In the genomic region with DNA sequence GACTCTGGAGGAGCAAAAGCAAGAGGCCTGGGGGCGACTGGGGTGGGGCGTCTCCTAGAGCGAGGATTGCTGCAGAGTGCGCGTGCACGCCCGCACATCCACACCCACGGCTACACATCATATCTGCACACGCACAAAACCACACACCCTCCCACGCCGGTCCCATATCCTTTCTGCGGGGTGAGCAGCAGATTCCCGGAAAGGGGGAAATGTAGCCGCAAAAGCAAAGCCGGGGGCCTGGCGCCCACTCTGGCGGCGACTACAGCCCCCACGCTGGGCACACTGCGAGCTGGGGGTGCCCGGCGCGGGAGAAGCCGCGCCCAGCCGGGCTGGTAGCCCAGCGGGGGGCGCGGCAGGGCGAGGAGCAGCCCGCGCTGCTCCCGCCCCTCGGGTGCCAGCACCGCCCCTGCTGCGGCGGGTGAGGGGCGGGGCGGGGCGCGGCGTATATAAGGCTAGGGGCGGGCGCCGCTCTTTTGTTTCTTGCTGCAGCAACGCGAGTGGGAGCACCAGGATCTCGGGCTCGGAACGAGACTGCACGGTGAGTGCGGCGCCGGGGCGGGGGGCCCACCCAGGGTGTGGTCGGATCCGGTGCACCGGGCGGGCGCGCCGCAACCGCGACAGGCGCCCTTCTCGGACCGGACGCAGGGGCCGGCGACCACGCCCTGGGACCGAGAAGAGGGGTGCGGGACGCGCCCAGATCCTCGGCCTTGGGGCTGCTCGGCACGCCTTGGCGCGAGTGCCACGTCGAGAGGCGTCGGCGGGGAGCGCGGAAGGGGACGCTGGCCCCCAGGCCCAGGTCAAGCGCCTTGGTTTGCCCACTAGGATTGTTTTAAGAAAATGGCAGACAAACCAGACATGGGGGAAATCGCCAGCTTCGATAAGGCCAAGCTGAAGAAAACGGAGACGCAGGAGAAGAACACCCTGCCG, we compare ENCODE assay signal across 1 cellular context.
TF ChIP-seq lines count a peak whose summit lies in the region.

A gene (plus strand): TSS at position 476 of the 927 bp plus-strand sequence.

TF ChIP-seq in IMR-90, 13 proteins besides CTCF, POLR2A, EP300 and RAD21 (continued from another document):
- TF ChIP-seq, protein P1, sequence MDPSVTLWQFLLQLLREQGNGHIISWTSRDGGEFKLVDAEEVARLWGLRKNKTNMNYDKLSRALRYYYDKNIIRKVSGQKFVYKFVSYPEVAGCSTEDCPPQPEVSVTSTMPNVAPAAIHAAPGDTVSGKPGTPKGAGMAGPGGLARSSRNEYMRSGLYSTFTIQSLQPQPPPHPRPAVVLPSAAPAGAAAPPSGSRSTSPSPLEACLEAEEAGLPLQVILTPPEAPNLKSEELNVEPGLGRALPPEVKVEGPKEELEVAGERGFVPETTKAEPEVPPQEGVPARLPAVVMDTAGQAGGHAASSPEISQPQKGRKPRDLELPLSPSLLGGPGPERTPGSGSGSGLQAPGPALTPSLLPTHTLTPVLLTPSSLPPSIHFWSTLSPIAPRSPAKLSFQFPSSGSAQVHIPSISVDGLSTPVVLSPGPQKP (IDR thresholded peaks at IDR 0.05; ENCODE audit: borderline replicate concordance, low read depth, low read length) = no peak
- TF ChIP-seq BHLHE40 (IDR thresholded peaks at IDR 0.05; ENCODE audit: low read depth, low read length) (peak; percentile 72), MXI1 (IDR thresholded peaks at IDR 0.05; ENCODE audit: borderline replicate concordance, low read depth, low read length) (0 out of 2 replicates have a peak, but pooled peaks have one; percentile 6)
